Comparison of ENCODE assay signal across 26 cellular contexts in genomic region chr22:18070041-18070440, GRCh38.
"Had no signal": no experiment of that assay in that cellular context is flagged by ENCODE, and none has a peak within 500 bp of the region (broad histone marks: within the 10 kb centered on the region; RNA-seq: fewer than 3 reads in every experiment).

No MANE protein-coding gene starts in this region.

- H3K4me1 ChIP-seq: body of pancreas, neural progenitor cell, parathyroid adenoma had no signal

- ATAC-seq: activated CD8-positive, alpha-beta T cell treated with anti-CD3 and anti-CD28 coated beads for 36 hours; activated T-cell treated with anti-CD3 and anti-CD28 coated beads, Interleukin-2, amount 50 U/mL, for 4 hours; activated T-helper 17 cell treated with anti-CD3 and anti-CD28 coated beads, Interleukin-2, amount 50 U/mL, for 72 hours; body of pancreas; effector memory CD8-positive, alpha-beta T cell; heart left ventricle; naive thymus-derived CD4-positive, alpha-beta T cell; right cardiac atrium; stimulated activated naive CD8-positive, alpha-beta T cell treated with anti-CD3 and anti-CD28 coated beads, Interleukin-15, Interleukin-2, amounts not matched to agents 100 U/mL and 50 U/mL, for 24 hours had no signal

- H3K27ac ChIP-seq: body of pancreas, cardiac muscle cell, neural progenitor cell, parathyroid adenoma, testis had no signal

- H3K4me3 Mint-ChIP-seq: activated B cell treated with CpG ODN at 0.5 μM for 24 hours; activated CD8-positive, alpha-beta T cell treated with anti-CD3 and anti-CD28 coated beads for 36 hours; activated naive CD8-positive, alpha-beta T cell; activated T-cell treated with anti-CD3 and anti-CD28 coated beads, Interleukin-2, amount 50 U/mL, for 4 hours; activated T-helper 17 cell treated with anti-CD3 and anti-CD28 coated beads, Interleukin-2, amount 50 U/mL, for 72 hours; effector memory CD8-positive, alpha-beta T cell; memory B cell; naive thymus-derived CD4-positive, alpha-beta T cell; neural progenitor cell had no signal

- H3K4me2 ChIP-seq: neural progenitor cell had no signal

- H3K36me3 ChIP-seq: cardiac muscle cell, heart left ventricle, neural progenitor cell, transverse colon had no signal

- H3K9me3 Mint-ChIP-seq: activated B cell treated with CpG ODN at 0.5 μM for 24 hours; activated CD8-positive, alpha-beta T cell treated with anti-CD3 and anti-CD28 coated beads for 36 hours; activated T-cell treated with anti-CD3 and anti-CD28 coated beads, Interleukin-2, amount 50 U/mL, for 4 hours; activated T-helper 17 cell treated with anti-CD3 and anti-CD28 coated beads, Interleukin-2, amount 50 U/mL, for 72 hours; effector memory CD8-positive, alpha-beta T cell; memory B cell; neural progenitor cell had no signal

- H3K4me1 Mint-ChIP-seq: activated T-helper 17 cell treated with anti-CD3 and anti-CD28 coated beads, Interleukin-2, amount 50 U/mL, for 72 hours had no signal

- H3K9me3 ChIP-seq: body of pancreas, heart left ventricle, testis, transverse colon had no signal

- H3K27me3 Mint-ChIP-seq: activated B cell treated with CpG ODN at 0.5 μM for 24 hours, memory B cell had no signal

- H3K27ac Mint-ChIP-seq: activated CD8-positive, alpha-beta T cell treated with anti-CD3 and anti-CD28 coated beads for 36 hours; activated naive CD8-positive, alpha-beta T cell; activated T-helper 17 cell treated with anti-CD3 and anti-CD28 coated beads, Interleukin-2, amount 50 U/mL, for 72 hours; effector memory CD8-positive, alpha-beta T cell; naive thymus-derived CD4-positive, alpha-beta T cell; neural progenitor cell had no signal

- DNase-seq: activated B cell treated with CpG ODN at 0.5 μM for 24 hours; activated CD4-positive, alpha-beta T cell treated with anti-CD3 and anti-CD28 coated beads, Interleukin-2, amount 50 U/mL, for 1 hour; activated CD8-positive, alpha-beta T cell treated with anti-CD3 and anti-CD28 coated beads for 36 hours; activated naive CD4-positive, alpha-beta T cell; activated T-cell treated with anti-CD3 and anti-CD28 coated beads, Interleukin-2, amount 50 U/mL, for 4 hours; anterior cingulate cortex; body of pancreas; cerebellar nuclear complex; cortex of kidney; effector memory CD8-positive, alpha-beta T cell; heart left ventricle; midbrain; naive thymus-derived CD4-positive, alpha-beta T cell; occipital lobe; right cardiac atrium; stimulated activated CD4-positive, alpha-beta T cell treated with anti-CD3 and anti-CD28 coated beads, Interleukin-4, amount 100 ng/mL, for 1 hour; stimulated activated naive CD8-positive, alpha-beta T cell treated with anti-CD3 and anti-CD28 coated beads, Interleukin-15, Interleukin-2, amounts not matched to agents 100 U/mL and 50 U/mL, for 24 hours; T-helper 2 cell; testis; transverse colon had no signal

- H2AFZ ChIP-seq: neural progenitor cell, parathyroid adenoma had no signal

- H3K79me2 ChIP-seq: parathyroid adenoma had no signal

- H3K36me3 Mint-ChIP-seq: activated naive CD8-positive, alpha-beta T cell; memory B cell; naive thymus-derived CD4-positive, alpha-beta T cell; neural progenitor cell had no signal

- H3K27me3 ChIP-seq: body of pancreas, cardiac muscle cell, neural progenitor cell, testis, transverse colon had no signal

- H3K4me3 ChIP-seq: body of pancreas, cardiac muscle cell, heart left ventricle, neural progenitor cell, testis, transverse colon had no signal
